ENCODE assay signal across 25 cellular contexts in the genomic region with DNA sequence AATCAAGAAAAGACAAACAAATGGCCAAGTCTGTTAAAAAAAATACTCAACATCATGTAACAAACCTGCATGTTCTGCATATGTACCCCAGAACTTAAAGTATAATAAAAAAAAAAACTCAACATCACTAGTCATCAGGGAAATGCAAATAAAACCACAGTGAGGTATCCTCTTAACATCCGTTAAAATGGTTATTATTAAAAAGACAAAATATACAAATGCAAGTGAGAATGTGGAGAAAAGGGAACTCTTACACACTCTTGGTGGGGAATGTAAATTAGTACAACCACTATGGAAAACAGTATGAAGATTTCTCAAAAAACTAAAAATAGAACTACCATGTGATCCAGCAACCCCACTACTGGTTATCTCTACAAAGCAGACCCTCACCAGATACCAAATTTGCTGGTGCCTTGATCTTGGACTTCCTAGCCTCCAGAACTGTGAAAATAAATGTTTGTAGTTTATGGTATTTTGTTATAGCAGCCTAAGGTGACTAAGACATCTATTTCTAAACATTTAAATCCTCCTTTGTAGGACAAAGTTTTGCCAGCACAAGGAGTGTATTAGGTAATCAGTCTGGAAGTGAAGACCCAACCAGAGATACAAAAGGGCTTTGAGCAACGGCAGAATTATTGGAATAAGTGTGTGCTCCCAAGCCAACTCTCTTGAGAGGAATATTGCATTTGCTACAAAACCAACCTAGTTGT. TPM values are rescaled to one million over a fixed set of nuclear protein-coding genes. Genes with fewer than 3 reads are reported as not detected.
"Had no signal": no experiment of that assay in that cellular context is flagged by ENCODE, and none has a peak within 500 bp of the region (broad histone marks: within the 10 kb centered on the region; RNA-seq: fewer than 3 reads in every experiment).

No MANE protein-coding gene starts in this region.

- H3K27me3 Mint-ChIP-seq: dendritic cell treated with granulocyte-macrophage colony-stimulating factor and Interleukin-4, amounts not matched to agents 40 ng/mL and 50 ng/mL, for 4 days; naive B cell had no signal

- H3K4me3 Mint-ChIP-seq: dendritic cell treated with granulocyte-macrophage colony-stimulating factor and Interleukin-4, amounts not matched to agents 40 ng/mL and 50 ng/mL, for 4 days; effector memory CD8-positive, alpha-beta T cell; endodermal cell; mesothelial cell of epicardium; naive B cell; naive thymus-derived CD8-positive, alpha-beta T cell had no signal

- H3K4me1 Mint-ChIP-seq: mesothelial cell of epicardium; naive thymus-derived CD8-positive, alpha-beta T cell had no signal

- H3K27ac Mint-ChIP-seq: effector memory CD8-positive, alpha-beta T cell; endodermal cell; mesothelial cell of epicardium; naive thymus-derived CD8-positive, alpha-beta T cell had no signal

- H3K36me3 Mint-ChIP-seq: naive B cell; naive thymus-derived CD8-positive, alpha-beta T cell had no signal

- H3K9me3 ChIP-seq: colonic mucosa, esophagus squamous epithelium, gastrocnemius medialis, heart right ventricle, left lung, lower lobe of right lung, mucosa of descending colon had no signal

- H3K27ac ChIP-seq: colonic mucosa, epithelial cell of prostate, esophagus squamous epithelium, gastrocnemius medialis, heart right ventricle, left lung, lower lobe of right lung had no signal

- H3K36me3 ChIP-seq: colonic mucosa, esophagus squamous epithelium, gastrocnemius medialis, left lung, lower lobe of right lung had no signal

- ATAC-seq: effector memory CD8-positive, alpha-beta T cell; esophagus mucosa; gastrocnemius medialis; heart right ventricle; left cardiac atrium; left lung; left ventricle myocardium superior; lower lobe of right lung; mucosa of descending colon; naive thymus-derived CD8-positive, alpha-beta T cell had no signal

- H3K27me3 ChIP-seq: colonic mucosa, esophagus squamous epithelium, gastrocnemius medialis, heart right ventricle, left lung had no signal

- DNase-seq: colonic mucosa; cortex of kidney; effector CD8-positive, alpha-beta T cell; effector memory CD8-positive, alpha-beta T cell; endodermal cell; erythroblast; esophagus squamous epithelium; foreskin fibroblast; foreskin melanocyte; gastrocnemius medialis; glutamatergic neuron; head of caudate nucleus; heart right ventricle; hippocampal formation; left cardiac atrium; left lung; left ventricle myocardium superior; lower lobe of right lung; mucosa of descending colon; naive B cell; naive thymus-derived CD8-positive, alpha-beta T cell had no signal

- H3K9me3 Mint-ChIP-seq: dendritic cell treated with granulocyte-macrophage colony-stimulating factor and Interleukin-4, amounts not matched to agents 40 ng/mL and 50 ng/mL, for 4 days; effector memory CD8-positive, alpha-beta T cell; naive thymus-derived CD8-positive, alpha-beta T cell had no signal

- H3K4me1 ChIP-seq: colonic mucosa, gastrocnemius medialis, left lung, lower lobe of right lung had no signal

- H3K4me3 ChIP-seq: colonic mucosa, esophagus squamous epithelium, gastrocnemius medialis, heart right ventricle, left lung, lower lobe of right lung, mucosa of descending colon had no signal

RNA-seq across cellular contexts. Expression of a gene that starts 32.4 kb away (rescaled TPM):
- polyA plus RNA-seq: naive thymus-derived CD8-positive, alpha-beta T cell had no signal
